In genomic region chr15:34721802-34722795, GRCh38 we compare ENCODE assay signal across 1 cellular context.
TF ChIP-seq lines count a peak whose summit lies in the region.

No MANE protein-coding gene starts in this region.

TF ChIP-seq in neural cell, 6 proteins besides CTCF, POLR2A, EP300 and RAD21 (continued from another document):
- no peak for TF ChIP-seq REST (IDR thresholded peaks at IDR 0.05; ENCODE audit: borderline replicate concordance)
- TF ChIP-seq MXI1 (conservative IDR thresholded peaks at IDR 0.05; ENCODE audit: poor library complexity, severe bottlenecking): no peak
- no peak for TF ChIP-seq POLR2AphosphoS5 (IDR thresholded peaks at IDR 0.05)
- no peak for TF ChIP-seq SMC3 (conservative IDR thresholded peaks at IDR 0.05; ENCODE audit: poor library complexity)
TF ChIP-seq in neural cell: peak in this region for 0.
